In the genomic region with DNA sequence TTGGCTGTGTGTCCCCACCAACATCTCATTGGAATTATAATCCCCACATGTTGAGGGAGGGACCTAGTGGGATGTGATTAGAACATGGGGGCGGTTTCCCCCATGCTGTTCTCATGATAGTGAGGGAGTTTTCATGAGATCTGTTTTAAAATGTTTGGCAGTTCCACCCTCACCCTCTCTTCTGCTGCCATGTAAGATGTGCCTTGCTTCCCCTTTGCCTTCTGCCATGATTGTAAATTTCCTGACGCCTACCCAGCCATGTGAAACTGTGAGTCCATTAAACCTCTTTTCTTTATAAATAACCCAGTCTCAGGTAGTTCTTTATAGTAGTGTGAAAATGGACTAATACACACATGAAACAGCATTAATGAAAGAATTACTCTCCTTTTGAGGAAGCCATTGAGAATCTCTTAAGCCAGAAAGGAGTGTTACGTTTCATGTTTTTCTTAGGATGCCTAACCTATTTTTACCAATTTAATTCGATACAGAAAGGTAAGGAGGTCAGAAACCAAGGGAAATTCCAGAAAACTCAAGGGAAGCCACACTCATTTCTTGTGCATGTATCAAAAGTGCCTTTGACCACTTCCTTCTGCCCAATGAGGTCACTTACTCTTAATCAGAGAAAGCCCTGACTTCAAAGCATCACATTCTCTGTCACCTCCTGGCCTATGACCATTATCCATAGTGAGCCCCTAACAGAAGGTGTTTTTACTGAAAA, we compare ENCODE assay signal across 12 cellular contexts. TPM values are rescaled to one million over a fixed set of nuclear protein-coding genes. Genes with fewer than 3 reads are reported as not detected.
DNase-seq lines count a peak whose midpoint lies in the region; ATAC-seq and TF ChIP-seq lines count a peak whose summit lies in the region.
"Had no signal": no experiment of that assay in that cellular context is flagged by ENCODE, and none has a peak within 500 bp of the region (broad histone marks: within the 10 kb centered on the region; RNA-seq: fewer than 3 reads in every experiment).

No MANE protein-coding gene starts in this region.

- no peak overlapping the region for H3K4me3 ChIP-seq in brain microvascular endothelial cell (ENCODE audit: low read depth, low read length)

- no peak overlapping the region for H3K27ac Mint-ChIP-seq in WTC11

- H3K27me3 ChIP-seq in brain microvascular endothelial cell (replicated peaks): no peaks in the 10 kb centered on the region

- DNase-seq in brain microvascular endothelial cell (peak; percentile 64), WTC11 (ENCODE audit: low spot score) (no peak)
- no peak for DNase-seq in stimulated activated CD4-positive, alpha-beta T cell treated with anti-CD3 and anti-CD28 coated beads, Interleukin-2, amount 100 ng/mL, for 24 hours
- no peak for DNase-seq in stimulated activated CD4-positive, alpha-beta T cell treated with anti-CD3 and anti-CD28 coated beads, Interleukin-4, amount 100 ng/mL, for 4 hours
- no peak for DNase-seq in activated CD8-positive, alpha-beta memory T cell treated with anti-CD3 and anti-CD28 coated beads, Interleukin-2, amount 50 U/mL, for 4 hours
- DNase-seq: activated CD4-positive, alpha-beta T cell treated with anti-CD3 and anti-CD28 coated beads for 4 hours; anterior cingulate cortex; NCI-H2107 had no signal

- peaks cover 4% of the 10 kb centered on the region; the same call in 1 of the 2 replicates for H3K9me3 Mint-ChIP-seq in WTC11

- H3K4me1 Mint-ChIP-seq in WTC11: no peaks in the 10 kb centered on the region

- H3K4me3 Mint-ChIP-seq in WTC11: no peak overlapping the region

- peaks cover 4% of the 10 kb centered on the region for H3K27me3 Mint-ChIP-seq in WTC11 (ENCODE audit: low read depth)

- peak; percentile 83 for ATAC-seq in GM18498 (IDR thresholded peaks at IDR 0.05; ENCODE audit: unreplicated experiment)
- peak; percentile 68 for ATAC-seq in GM19455 (IDR thresholded peaks at IDR 0.05; ENCODE audit: unreplicated experiment)
- peak; percentile 61 for ATAC-seq in HG03175 (IDR thresholded peaks at IDR 0.05; ENCODE audit: unreplicated experiment)
- ATAC-seq in WTC11: no peak
- ATAC-seq: Right ventricle myocardium inferior had no signal

- no peak for TF ChIP-seq CTCF in brain microvascular endothelial cell (IDR thresholded peaks at IDR 0.05; ENCODE audit: low read depth, low read length, missing control alignments)
- no peak for TF ChIP-seq CTCF in WTC11 (IDR thresholded peaks at IDR 0.05)

- H3K27ac ChIP-seq in brain microvascular endothelial cell: peak overlapping the region; percentile 5

- H3K36me3 Mint-ChIP-seq in WTC11: no peaks in the 10 kb centered on the region

- in situ Hi-C loops in brain microvascular endothelial cell (cut with HindIII; ENCODE audit: low pct_ligation_motif_present, low sequenced_read_pairs): no loop called here

- POLR2A ChIA-PET in WTC11 (lab: Charles Lee): interaction anchor here (0.8 kb wide), 1 partner anchor 141 kb away, joined by 3 read pairs; the partner anchor contains the start of gene NCOA7

- peaks cover 16% of the 10 kb centered on the region for H3K36me3 ChIP-seq in brain microvascular endothelial cell (replicated peaks)

- CTCF ChIA-PET in WTC11 (lab: Charles Lee): interaction anchor here (0.7 to 1.6 kb wide), 4 partner anchors 24 to 43 kb away, joined by 3 to 5 read pairs (median 4); partner anchors contain the start of gene HINT3

TF ChIP-seq in WTC11, 78 proteins besides CTCF, POLR2A, EP300 and RAD21 (continues in another document):
- TF ChIP-seq PRDM15 (CRISPR knock-in tag; IDR thresholded peaks at IDR 0.05) (no peak), KAT7 (CRISPR knock-in tag; IDR thresholded peaks at IDR 0.05; ENCODE audit: borderline replicate concordance) (no peak), ZNF512 (CRISPR knock-in tag; IDR thresholded peaks at IDR 0.05; ENCODE audit: borderline replicate concordance) (no peak), SMAD3 (CRISPR knock-in tag; IDR thresholded peaks at IDR 0.05; ENCODE audit: borderline replicate concordance) (no peak), TEAD4 (CRISPR knock-in tag; IDR thresholded peaks at IDR 0.05) (no peak), ERG (CRISPR knock-in tag; IDR thresholded peaks at IDR 0.05) (no peak), JUN (CRISPR knock-in tag; IDR thresholded peaks at IDR 0.05) (no peak), MYBL2 (CRISPR knock-in tag; IDR thresholded peaks at IDR 0.05) (no peak), ZNF317 (CRISPR knock-in tag; IDR thresholded peaks at IDR 0.05; ENCODE audit: borderline replicate concordance, low read depth) (no peak), ZNF423 (CRISPR knock-in tag; IDR thresholded peaks at IDR 0.05) (no peak), EMX1 (CRISPR knock-in tag; IDR thresholded peaks at IDR 0.05) (no peak), MXD4 (CRISPR knock-in tag; IDR thresholded peaks at IDR 0.05; ENCODE audit: borderline replicate concordance) (no peak), NFATC4 (CRISPR knock-in tag; IDR thresholded peaks at IDR 0.05) (no peak), ZBTB43 (CRISPR knock-in tag; IDR thresholded peaks at IDR 0.05) (no peak)
- TF ChIP-seq, protein P1, sequence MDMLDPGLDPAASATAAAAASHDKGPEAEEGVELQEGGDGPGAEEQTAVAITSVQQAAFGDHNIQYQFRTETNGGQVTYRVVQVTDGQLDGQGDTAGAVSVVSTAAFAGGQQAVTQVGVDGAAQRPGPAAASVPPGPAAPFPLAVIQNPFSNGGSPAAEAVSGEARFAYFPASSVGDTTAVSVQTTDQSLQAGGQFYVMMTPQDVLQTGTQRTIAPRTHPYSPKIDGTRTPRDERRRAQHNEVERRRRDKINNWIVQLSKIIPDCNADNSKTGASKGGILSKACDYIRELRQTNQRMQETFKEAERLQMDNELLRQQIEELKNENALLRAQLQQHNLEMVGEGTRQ (CRISPR knock-in tag; IDR thresholded peaks at IDR 0.05): no peak

RNA-seq across cellular contexts. Expression of gene HINT3, which starts 24.7 kb away (rescaled TPM):
- total RNA-seq in WTC11 (2021): 9.4 to 10.2 TPM (median 9.9 TPM) in 3 replicates

RNA-seq across cellular contexts. Expression of gene TRMT11, which starts 54.4 kb away (rescaled TPM):
- 27.5 to 32.7 TPM (median 32.3 TPM) in 3 replicates for total RNA-seq in WTC11 (2021)
